Comparison of ENCODE assay signal across 1 cellular context in the genomic region with DNA sequence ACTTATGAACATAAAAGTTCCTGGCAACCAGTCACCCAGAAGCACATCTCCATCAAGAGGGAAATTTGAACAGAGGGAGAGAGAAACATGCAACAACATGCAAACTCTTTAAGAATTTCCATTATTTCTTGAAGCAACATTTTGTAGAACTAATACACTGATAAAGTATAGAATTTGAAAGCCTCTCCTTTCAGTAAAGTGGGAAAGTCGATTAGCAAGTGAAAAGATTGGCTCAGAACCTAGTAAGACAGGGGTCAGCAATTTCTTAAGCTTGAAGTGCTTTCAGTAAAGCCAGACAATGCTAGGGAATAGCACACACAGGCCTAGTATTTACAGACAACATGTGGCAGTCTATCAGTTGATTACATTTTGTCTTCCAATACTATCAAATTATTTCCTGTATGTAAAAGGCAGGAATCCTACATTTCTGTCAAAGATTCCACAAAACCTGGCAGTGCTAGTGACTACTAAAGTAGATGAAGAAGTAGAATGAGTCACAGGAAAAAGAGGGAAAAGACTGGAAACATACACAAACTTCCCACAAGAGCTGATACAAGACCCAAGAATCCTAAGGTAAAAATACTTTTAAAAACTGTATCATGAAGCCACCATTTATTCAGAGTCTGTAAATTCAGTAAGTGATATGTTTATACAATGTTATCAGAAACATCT.
TF ChIP-seq lines count a peak whose summit lies in the region.

No MANE protein-coding gene starts in this region.

TF ChIP-seq in H1, 55 proteins besides CTCF, POLR2A, EP300 and RAD21:
- no peak for TF ChIP-seq HDAC6 (IDR thresholded peaks at IDR 0.05; ENCODE audit: low read depth, low read length)
- TF ChIP-seq EGR1 (IDR thresholded peaks at IDR 0.05; ENCODE audit: borderline replicate concordance, low read depth, low read length): no peak
- no peak for TF ChIP-seq SRF (IDR thresholded peaks at IDR 0.05; ENCODE audit: low read depth, low read length)
- no peak for TF ChIP-seq NANOG (IDR thresholded peaks at IDR 0.05; ENCODE audit: insufficient read depth, low read depth, low read length, poor library complexity, severe bottlenecking)
- no peak for TF ChIP-seq RFX5 (IDR thresholded peaks at IDR 0.05; ENCODE audit: borderline replicate concordance, low read depth, low read length)
- TF ChIP-seq PHF8 (conservative IDR thresholded peaks at IDR 0.05; ENCODE audit: low read depth, low read length): no peak
- TF ChIP-seq, protein P1, sequence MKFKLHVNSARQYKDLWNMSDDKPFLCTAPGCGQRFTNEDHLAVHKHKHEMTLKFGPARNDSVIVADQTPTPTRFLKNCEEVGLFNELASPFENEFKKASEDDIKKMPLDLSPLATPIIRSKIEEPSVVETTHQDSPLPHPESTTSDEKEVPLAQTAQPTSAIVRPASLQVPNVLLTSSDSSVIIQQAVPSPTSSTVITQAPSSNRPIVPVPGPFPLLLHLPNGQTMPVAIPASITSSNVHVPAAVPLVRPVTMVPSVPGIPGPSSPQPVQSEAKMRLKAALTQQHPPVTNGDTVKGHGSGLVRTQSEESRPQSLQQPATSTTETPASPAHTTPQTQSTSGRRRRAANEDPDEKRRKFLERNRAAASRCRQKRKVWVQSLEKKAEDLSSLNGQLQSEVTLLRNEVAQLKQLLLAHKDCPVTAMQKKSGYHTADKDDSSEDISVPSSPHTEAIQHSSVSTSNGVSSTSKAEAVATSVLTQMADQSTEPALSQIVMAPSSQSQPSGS (IDR thresholded peaks at IDR 0.05; ENCODE audit: low read length): no peak
- TF ChIP-seq TAF1 (IDR thresholded peaks at IDR 0.05; ENCODE audit: low read depth, low read length): no peak
- TF ChIP-seq RBBP5 (IDR thresholded peaks at IDR 0.05; ENCODE audit: borderline replicate concordance, low read depth, low read length): no peak
- no peak for TF ChIP-seq TBP (IDR thresholded peaks at IDR 0.05; ENCODE audit: low read depth, low read length)
- no peak for TF ChIP-seq MAFK (IDR thresholded peaks at IDR 0.05; ENCODE audit: low read depth, low read length)
- TF ChIP-seq KDM5A (IDR thresholded peaks at IDR 0.05; ENCODE audit: low read length): no peak
- no peak for TF ChIP-seq POLR2AphosphoS5 (IDR thresholded peaks at IDR 0.05; ENCODE audit: low read depth, low read length)
- TF ChIP-seq HDAC2 (IDR thresholded peaks at IDR 0.05; ENCODE audit: borderline replicate concordance in 1 of 2, low read depth in 2 of 2, low read length in 2 of 2): no peak
- TF ChIP-seq SP2 (IDR thresholded peaks at IDR 0.05; ENCODE audit: low read length): no peak
